ENCODE assay signal across 8 cellular contexts in the genomic region with DNA sequence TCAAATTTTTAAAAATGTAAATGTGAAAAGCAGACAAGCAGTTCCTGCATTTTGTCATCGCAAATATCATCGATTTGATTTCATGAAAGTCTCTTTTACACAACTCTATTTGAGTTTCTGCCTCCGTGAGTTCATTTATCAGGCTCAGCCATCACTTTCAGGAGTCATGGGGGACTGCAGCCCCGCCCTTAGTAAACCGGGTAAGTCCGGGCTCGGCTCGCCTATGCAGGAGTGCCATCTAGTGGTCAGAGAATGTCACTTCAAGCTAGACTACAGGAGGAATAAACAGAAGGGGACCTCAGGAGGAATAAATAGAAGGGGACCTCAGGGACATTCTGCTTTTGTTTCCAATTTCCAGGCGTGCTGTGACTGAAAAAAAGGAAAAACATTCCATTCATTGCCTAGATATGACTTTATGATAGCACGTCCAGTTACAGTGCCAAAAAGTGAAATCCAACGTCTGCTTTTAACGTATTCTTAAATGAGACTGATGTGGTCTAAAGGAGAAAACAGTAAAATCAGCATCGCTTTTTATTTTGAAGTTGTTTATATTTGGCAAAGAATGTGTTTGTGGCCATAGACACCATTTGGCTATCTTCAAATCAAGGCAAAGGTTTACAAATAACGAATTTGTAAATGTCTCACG.
DNase-seq lines count a peak whose midpoint lies in the region; ATAC-seq, FAIRE-seq and TF ChIP-seq lines count a peak whose summit lies in the region.

No MANE protein-coding gene starts in this region.

- ATAC-seq in omental fat pad (ENCODE audit: low FRiP score): peak; percentile 95

- peak overlapping the region; percentile 58 for H3K4me2 ChIP-seq in GM23248 (ENCODE audit: unreplicated experiment)

- peak overlapping the region; percentile 60 for H3K4me3 ChIP-seq in GM23248
- H3K4me3 ChIP-seq in testis: peak overlapping the region; percentile 0 to 34

- H3K4me1 ChIP-seq in GM23248 (ENCODE audit: insufficient read depth) (no peaks in the 10 kb centered on the region), testis (peaks cover 8% of the 10 kb centered on the region)

- intact Hi-C loops in testis (cut with DNase I; ENCODE audit: low total_unique reads): no loop called here

- H3K79me2 ChIP-seq in GM23248 (ENCODE audit: insufficient read depth): no peaks in the 10 kb centered on the region

- peak overlapping the region; percentile 71 for H2AFZ ChIP-seq in GM23248

- no peaks in the 10 kb centered on the region for H3K9me2 ChIP-seq in GM23248 (ENCODE audit: insufficient read depth)

- FAIRE-seq in frontal cortex (lab: Jason Lieb, UNC): peak; percentile 49

- WGBS in GM23248 (ENCODE audit: low coverage in 1 of 2, low lambda C conversion rate in 2 of 2, missing lambda C conversion rate in 2 of 2), 2 experiments: 15 to 18% methylated on average over 15 of the region's 15 CpGs
- 8 to 9% methylated on average over 15 of the region's 15 CpGs for WGBS in testis, 2 donors

- no peak for TF ChIP-seq POLR2A in testis (IDR thresholded peaks at IDR 0.05)

- H3K27ac ChIP-seq in GM23248 (no peak overlapping the region), testis (peak overlapping the region in 1 of 2 donors; percentile 7)

- H3F3A ChIP-seq in GM23248 (ENCODE audit: insufficient read depth): no peaks in the 10 kb centered on the region

- H3K36me3 ChIP-seq in GM23248 (ENCODE audit: low read depth) (no peaks in the 10 kb centered on the region), testis (ENCODE audit: low read depth, missing control alignments) (no peaks in the 10 kb centered on the region)

- no peak overlapping the region for H3K9ac ChIP-seq in GM23248

- H3K27me3 ChIP-seq in GM23248 (replicated peaks; ENCODE audit: insufficient read depth) (no peaks in the 10 kb centered on the region), testis (no peaks in the 10 kb centered on the region)

- DNase-seq in ELF-1 (ENCODE audit: low read depth, low spot score) (peak; percentile 80), GM23248 (peak; percentile 84), SHP77 treated with DMSO at 0.1 percent for 48 hours (lab: John Stamatoyannopoulos, UW) (peak; percentile 75), frontal cortex (ENCODE audit: low spot score in 2 of 2) (peak; percentile 21 to 53), omental fat pad (ENCODE audit: low spot score) (no peak), testis (peak; percentile 89)
- peak; percentile 15 for DNase-seq in activated gamma-delta T cell treated with anti-CD3 and anti-CD28 coated beads, Interleukin-2, amount 50 U/mL, for 16 hours (ENCODE audit: low read depth)

- in situ Hi-C loops in GM23248 (cut with MboI): no loop called here

- H3K9me3 ChIP-seq in GM23248 (ENCODE audit: low read depth) (no peaks in the 10 kb centered on the region), testis (no peaks in the 10 kb centered on the region)

- peak; percentile 85 for TF ChIP-seq CTCF in LNCAP (IDR thresholded peaks at IDR 0.05)
- TF ChIP-seq CTCF in omental fat pad (IDR thresholded peaks at IDR 0.05): peak in 1 of 3 donors; percentile 49
- peak; percentile 70 to 92 (median 87) for TF ChIP-seq CTCF in testis (IDR thresholded peaks at IDR 0.05)

- no peaks in the 10 kb centered on the region for H4K20me1 ChIP-seq in GM23248 (ENCODE audit: insufficient read depth)
